In genomic region chr19:18895038-18895827, GRCh38 we compare ENCODE assay signal across 9 cellular contexts. TPM values are rescaled to one million over a fixed set of nuclear protein-coding genes. Genes with fewer than 3 reads are reported as not detected.
DNase-seq lines count a peak whose midpoint lies in the region; ATAC-seq and TF ChIP-seq lines count a peak whose summit lies in the region.
"Had no signal": no experiment of that assay in that cellular context is flagged by ENCODE, and none has a peak within 500 bp of the region (broad histone marks: within the 10 kb centered on the region; RNA-seq: fewer than 3 reads in every experiment).

No MANE protein-coding gene starts in this region.

- no peak overlapping the region for H3K27ac Mint-ChIP-seq in activated naive CD4-positive, alpha-beta T cell treated with anti-CD3 and anti-CD28 coated beads for 36 hours

- ATAC-seq in HG02642 (IDR thresholded peaks at IDR 0.05; ENCODE audit: poor library complexity, unreplicated experiment) = no peak

- no peak overlapping the region for H3K27ac ChIP-seq in tibial artery

- H3K36me3 ChIP-seq in tibial artery = peaks cover 13 to 21% (median 19%) of the 10 kb centered on the region in 3 donors

- intact Hi-C loops in activated naive CD4-positive, alpha-beta T cell treated with anti-CD3 and anti-CD28 coated beads for 36 hours (cut with micrococcal nuclease) = no loop called here
- intact Hi-C loops in tibial artery (cut with DNase I; ENCODE audit: low total_unique reads) = no loop called here

- no peaks in the 10 kb centered on the region for H3K9me3 Mint-ChIP-seq in activated naive CD4-positive, alpha-beta T cell treated with anti-CD3 and anti-CD28 coated beads for 36 hours

- H3K4me3 Mint-ChIP-seq in activated naive CD4-positive, alpha-beta T cell treated with anti-CD3 and anti-CD28 coated beads for 36 hours = peak overlapping the region; percentile 18

- peak; percentile 26 for DNase-seq in activated naive CD4-positive, alpha-beta T cell treated with anti-CD3 and anti-CD28 coated beads for 36 hours
- no peak for DNase-seq in activated naive CD4-positive, alpha-beta T cell treated with anti-CD3 and anti-CD28 coated beads, Interleukin-2, amount 50 U/mL, for 16 hours
- DNase-seq in NOMO-1 treated with DMSO at 0.1 percent for 48 hours (lab: John Stamatoyannopoulos, UW; ENCODE audit: unreplicated experiment) (peak; percentile 58), cerebellum (ENCODE audit: low spot score) (peak; percentile 71), left kidney (ENCODE audit: low read depth, low spot score) (peak; percentile 90), tibial artery (peak; percentile 40 to 68), A172 (ENCODE audit: low spot score) (no peak)

- no peaks in the 10 kb centered on the region for H3K9me3 ChIP-seq in tibial artery

- H3K27me3 Mint-ChIP-seq in activated naive CD4-positive, alpha-beta T cell treated with anti-CD3 and anti-CD28 coated beads for 36 hours (ENCODE audit: low read depth) = peaks cover 25% of the 10 kb centered on the region

- CTCF ChIA-PET in activated naive CD4-positive, alpha-beta T cell treated with anti-CD3 and anti-CD28 coated beads for 36 hours (lab: Charles Lee) = interaction anchor here (1.0 kb wide), 1 partner anchor 101 kb away, joined by 3 read pairs; no protein-coding TSS in a partner anchor

- H3K27me3 ChIP-seq in tibial artery = peaks cover 0 to 52% of the 10 kb centered on the region in 2 donors

- H3K4me1 ChIP-seq in tibial artery = peaks cover 0 to 26% (median 24%) of the 10 kb centered on the region in 4 donors

- H3K4me3 ChIP-seq in tibial artery = peak overlapping the region; percentile 14 to 43
- H3K4me3 ChIP-seq: lung had no signal

- peak in 1 of 2 experiments; percentile 7 for TF ChIP-seq CTCF in tibial artery (IDR thresholded peaks at IDR 0.05)

- peaks cover 5% of the 10 kb centered on the region for H3K4me1 Mint-ChIP-seq in activated naive CD4-positive, alpha-beta T cell treated with anti-CD3 and anti-CD28 coated beads for 36 hours (ENCODE audit: low read depth)

- H3K36me3 Mint-ChIP-seq in activated naive CD4-positive, alpha-beta T cell treated with anti-CD3 and anti-CD28 coated beads for 36 hours (ENCODE audit: low read depth) = peaks cover 3% of the 10 kb centered on the region

RNA-seq across cellular contexts. Expression of gene CERS1, which starts 0.7 kb away (rescaled TPM):
- not detected for total RNA-seq in activated naive CD4-positive, alpha-beta T cell treated with anti-CD3 and anti-CD28 coated beads for 36 hours
- total RNA-seq in cerebellum = 19.1 TPM
- total RNA-seq in A172 (2014; rRNA removed; shearing (Covaris generic)) = 3.1 and 5.3 TPM in 2 replicates

RNA-seq across cellular contexts. Expression of gene COPE, which starts 24.0 kb away (rescaled TPM):
- 100 to 1,000 TPM; 199 to 200 TPM for total RNA-seq in activated naive CD4-positive, alpha-beta T cell treated with anti-CD3 and anti-CD28 coated beads for 36 hours
- total RNA-seq in cerebellum = 58.3 TPM
- 429 and 452 TPM in 2 replicates for total RNA-seq in A172 (2014; rRNA removed; shearing (Covaris generic))

RNA-seq across cellular contexts. Expression of gene DDX49, which starts 24.3 kb away (rescaled TPM):
- 10 to 100 TPM; 48.3 to 50.1 TPM for total RNA-seq in activated naive CD4-positive, alpha-beta T cell treated with anti-CD3 and anti-CD28 coated beads for 36 hours
- total RNA-seq in cerebellum = 32.2 TPM
- total RNA-seq in A172 (2014; rRNA removed; shearing (Covaris generic)) = 65.7 and 73.6 TPM in 2 replicates

RNA-seq across cellular contexts. Expression of gene HOMER3, which starts 45.8 kb away (rescaled TPM):
- not detected for total RNA-seq in activated naive CD4-positive, alpha-beta T cell treated with anti-CD3 and anti-CD28 coated beads for 36 hours
- total RNA-seq in cerebellum = 20.7 TPM
- 104 and 143 TPM in 2 replicates for total RNA-seq in A172 (2014; rRNA removed; shearing (Covaris generic))

Comparison
In these comparisons a context has a peak if more than half of its experiments do, and no peak if none do; other contexts are left out.
1. DNase-seq: peak in activated naive CD4-positive, alpha-beta T cell treated with anti-CD3 and anti-CD28 coated beads for 36 hours (single experiment), NOMO-1 treated with DMSO at 0.1 percent for 48 hours (single experiment), cerebellum (single experiment), left kidney (single experiment) and tibial artery (2 of 2); none in activated naive CD4-positive, alpha-beta T cell treated with anti-CD3 and anti-CD28 coated beads, Interleukin-2, amount 50 U/mL, for 16 hours (single experiment) and A172 (single experiment).